2 cellular contexts compared by ENCODE assay signal in genomic region chr12:107225626-107226025, GRCh38.
TF ChIP-seq lines count a peak whose summit lies in the region.

No MANE protein-coding gene starts in this region.

TF ChIP-seq in HepG2, 621 proteins besides CTCF, POLR2A, EP300 and RAD21 (continued from another document):
- TF ChIP-seq ZNF281 (CRISPR knock-in tag; IDR thresholded peaks at IDR 0.05; ENCODE audit: borderline replicate concordance) (peak; percentile 64), FOSL1 (CRISPR knock-in tag; IDR thresholded peaks at IDR 0.05; ENCODE audit: borderline replicate concordance) (0 out of 2 replicates have a peak, but pooled peaks have one; percentile 34), FOXA3 (CRISPR knock-in tag; IDR thresholded peaks at IDR 0.05) (no peak), SALL1 (CRISPR knock-in tag; IDR thresholded peaks at IDR 0.05) (0 out of 2 replicates have a peak, but pooled peaks have one; percentile 18), TEAD3 (CRISPR knock-in tag; optimal IDR thresholded peaks at IDR 0.05; ENCODE audit: borderline replicate concordance) (peak; percentile 82)
- TF ChIP-seq, protein P1, sequence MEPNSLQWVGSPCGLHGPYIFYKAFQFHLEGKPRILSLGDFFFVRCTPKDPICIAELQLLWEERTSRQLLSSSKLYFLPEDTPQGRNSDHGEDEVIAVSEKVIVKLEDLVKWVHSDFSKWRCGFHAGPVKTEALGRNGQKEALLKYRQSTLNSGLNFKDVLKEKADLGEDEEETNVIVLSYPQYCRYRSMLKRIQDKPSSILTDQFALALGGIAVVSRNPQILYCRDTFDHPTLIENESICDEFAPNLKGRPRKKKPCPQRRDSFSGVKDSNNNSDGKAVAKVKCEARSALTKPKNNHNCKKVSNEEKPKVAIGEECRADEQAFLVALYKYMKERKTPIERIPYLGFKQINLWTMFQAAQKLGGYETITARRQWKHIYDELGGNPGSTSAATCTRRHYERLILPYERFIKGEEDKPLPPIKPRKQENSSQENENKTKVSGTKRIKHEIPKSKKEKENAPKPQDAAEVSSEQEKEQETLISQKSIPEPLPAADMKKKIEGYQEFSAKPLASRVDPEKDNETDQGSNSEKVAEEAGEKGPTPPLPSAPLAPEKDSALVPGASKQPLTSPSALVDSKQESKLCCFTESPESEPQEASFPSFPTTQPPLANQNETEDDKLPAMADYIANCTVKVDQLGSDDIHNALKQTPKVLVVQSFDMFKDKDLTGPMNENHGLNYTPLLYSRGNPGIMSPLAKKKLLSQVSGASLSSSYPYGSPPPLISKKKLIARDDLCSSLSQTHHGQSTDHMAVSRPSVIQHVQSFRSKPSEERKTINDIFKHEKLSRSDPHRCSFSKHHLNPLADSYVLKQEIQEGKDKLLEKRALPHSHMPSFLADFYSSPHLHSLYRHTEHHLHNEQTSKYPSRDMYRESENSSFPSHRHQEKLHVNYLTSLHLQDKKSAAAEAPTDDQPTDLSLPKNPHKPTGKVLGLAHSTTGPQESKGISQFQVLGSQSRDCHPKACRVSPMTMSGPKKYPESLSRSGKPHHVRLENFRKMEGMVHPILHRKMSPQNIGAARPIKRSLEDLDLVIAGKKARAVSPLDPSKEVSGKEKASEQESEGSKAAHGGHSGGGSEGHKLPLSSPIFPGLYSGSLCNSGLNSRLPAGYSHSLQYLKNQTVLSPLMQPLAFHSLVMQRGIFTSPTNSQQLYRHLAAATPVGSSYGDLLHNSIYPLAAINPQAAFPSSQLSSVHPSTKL (CRISPR knock-in tag; IDR thresholded peaks at IDR 0.05) = 0 out of 2 replicates have a peak, but pooled peaks have one; percentile 17
TF ChIP-seq in HepG2: peak in this region for 11.

TF ChIP-seq in WTC11, 78 proteins besides CTCF, POLR2A, EP300 and RAD21 (continued from another document and continues in another):
- TF ChIP-seq, protein P2, sequence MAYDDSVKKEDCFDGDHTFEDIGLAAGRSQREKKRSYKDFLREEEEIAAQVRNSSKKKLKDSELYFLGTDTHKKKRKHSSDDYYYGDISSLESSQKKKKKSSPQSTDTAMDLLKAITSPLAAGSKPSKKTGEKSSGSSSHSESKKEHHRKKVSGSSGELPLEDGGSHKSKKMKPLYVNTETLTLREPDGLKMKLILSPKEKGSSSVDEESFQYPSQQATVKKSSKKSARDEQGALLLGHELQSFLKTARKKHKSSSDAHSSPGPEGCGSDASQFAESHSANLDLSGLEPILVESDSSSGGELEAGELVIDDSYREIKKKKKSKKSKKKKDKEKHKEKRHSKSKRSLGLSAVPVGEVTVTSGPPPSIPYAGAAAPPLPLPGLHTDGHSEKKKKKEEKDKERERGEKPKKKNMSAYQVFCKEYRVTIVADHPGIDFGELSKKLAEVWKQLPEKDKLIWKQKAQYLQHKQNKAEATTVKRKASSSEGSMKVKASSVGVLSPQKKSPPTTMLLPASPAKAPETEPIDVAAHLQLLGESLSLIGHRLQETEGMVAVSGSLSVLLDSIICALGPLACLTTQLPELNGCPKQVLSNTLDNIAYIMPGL (CRISPR knock-in tag; IDR thresholded peaks at IDR 0.05) = no peak
- TF ChIP-seq SMAD3 (CRISPR knock-in tag; IDR thresholded peaks at IDR 0.05; ENCODE audit: borderline replicate concordance) = no peak
- no peak for TF ChIP-seq FOXK1 (CRISPR knock-in tag; IDR thresholded peaks at IDR 0.05)
- no peak for TF ChIP-seq TCF7 (CRISPR knock-in tag; IDR thresholded peaks at IDR 0.05; ENCODE audit: low read depth)
- TF ChIP-seq, protein P3, sequence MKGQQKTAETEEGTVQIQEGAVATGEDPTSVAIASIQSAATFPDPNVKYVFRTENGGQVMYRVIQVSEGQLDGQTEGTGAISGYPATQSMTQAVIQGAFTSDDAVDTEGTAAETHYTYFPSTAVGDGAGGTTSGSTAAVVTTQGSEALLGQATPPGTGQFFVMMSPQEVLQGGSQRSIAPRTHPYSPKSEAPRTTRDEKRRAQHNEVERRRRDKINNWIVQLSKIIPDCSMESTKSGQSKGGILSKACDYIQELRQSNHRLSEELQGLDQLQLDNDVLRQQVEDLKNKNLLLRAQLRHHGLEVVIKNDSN (CRISPR knock-in tag; IDR thresholded peaks at IDR 0.05) = no peak
- TF ChIP-seq, protein P4, sequence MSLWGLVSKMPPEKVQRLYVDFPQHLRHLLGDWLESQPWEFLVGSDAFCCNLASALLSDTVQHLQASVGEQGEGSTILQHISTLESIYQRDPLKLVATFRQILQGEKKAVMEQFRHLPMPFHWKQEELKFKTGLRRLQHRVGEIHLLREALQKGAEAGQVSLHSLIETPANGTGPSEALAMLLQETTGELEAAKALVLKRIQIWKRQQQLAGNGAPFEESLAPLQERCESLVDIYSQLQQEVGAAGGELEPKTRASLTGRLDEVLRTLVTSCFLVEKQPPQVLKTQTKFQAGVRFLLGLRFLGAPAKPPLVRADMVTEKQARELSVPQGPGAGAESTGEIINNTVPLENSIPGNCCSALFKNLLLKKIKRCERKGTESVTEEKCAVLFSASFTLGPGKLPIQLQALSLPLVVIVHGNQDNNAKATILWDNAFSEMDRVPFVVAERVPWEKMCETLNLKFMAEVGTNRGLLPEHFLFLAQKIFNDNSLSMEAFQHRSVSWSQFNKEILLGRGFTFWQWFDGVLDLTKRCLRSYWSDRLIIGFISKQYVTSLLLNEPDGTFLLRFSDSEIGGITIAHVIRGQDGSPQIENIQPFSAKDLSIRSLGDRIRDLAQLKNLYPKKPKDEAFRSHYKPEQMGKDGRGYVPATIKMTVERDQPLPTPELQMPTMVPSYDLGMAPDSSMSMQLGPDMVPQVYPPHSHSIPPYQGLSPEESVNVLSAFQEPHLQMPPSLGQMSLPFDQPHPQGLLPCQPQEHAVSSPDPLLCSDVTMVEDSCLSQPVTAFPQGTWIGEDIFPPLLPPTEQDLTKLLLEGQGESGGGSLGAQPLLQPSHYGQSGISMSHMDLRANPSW (CRISPR knock-in tag; conservative IDR thresholded peaks at IDR 0.05; ENCODE audit: low read depth) = no peak
- TF ChIP-seq E2F5 (CRISPR knock-in tag; IDR thresholded peaks at IDR 0.05) = no peak
- no peak for TF ChIP-seq ATF3 (CRISPR knock-in tag; conservative IDR thresholded peaks at IDR 0.05)
- no peak for TF ChIP-seq ZNF532 (CRISPR knock-in tag; IDR thresholded peaks at IDR 0.05; ENCODE audit: borderline replicate concordance)
- TF ChIP-seq ZBTB43 (CRISPR knock-in tag; IDR thresholded peaks at IDR 0.05) = no peak
- no peak for TF ChIP-seq E2F1 (CRISPR knock-in tag; IDR thresholded peaks at IDR 0.05)
- TF ChIP-seq ZNF121 (CRISPR knock-in tag; IDR thresholded peaks at IDR 0.05) = no peak
- TF ChIP-seq, protein P5, sequence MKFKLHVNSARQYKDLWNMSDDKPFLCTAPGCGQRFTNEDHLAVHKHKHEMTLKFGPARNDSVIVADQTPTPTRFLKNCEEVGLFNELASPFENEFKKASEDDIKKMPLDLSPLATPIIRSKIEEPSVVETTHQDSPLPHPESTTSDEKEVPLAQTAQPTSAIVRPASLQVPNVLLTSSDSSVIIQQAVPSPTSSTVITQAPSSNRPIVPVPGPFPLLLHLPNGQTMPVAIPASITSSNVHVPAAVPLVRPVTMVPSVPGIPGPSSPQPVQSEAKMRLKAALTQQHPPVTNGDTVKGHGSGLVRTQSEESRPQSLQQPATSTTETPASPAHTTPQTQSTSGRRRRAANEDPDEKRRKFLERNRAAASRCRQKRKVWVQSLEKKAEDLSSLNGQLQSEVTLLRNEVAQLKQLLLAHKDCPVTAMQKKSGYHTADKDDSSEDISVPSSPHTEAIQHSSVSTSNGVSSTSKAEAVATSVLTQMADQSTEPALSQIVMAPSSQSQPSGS (CRISPR knock-in tag; IDR thresholded peaks at IDR 0.05; ENCODE audit: borderline replicate concordance, low read depth) = no peak
- no peak for TF ChIP-seq ZNF317 (CRISPR knock-in tag; IDR thresholded peaks at IDR 0.05; ENCODE audit: borderline replicate concordance, low read depth)
- TF ChIP-seq IRF2 (CRISPR knock-in tag; IDR thresholded peaks at IDR 0.05; ENCODE audit: borderline replicate concordance, low read depth) = no peak
- TF ChIP-seq E2F4 (CRISPR knock-in tag; IDR thresholded peaks at IDR 0.05; ENCODE audit: borderline replicate concordance, low read depth) = no peak
- TF ChIP-seq ZNF512 (CRISPR knock-in tag; IDR thresholded peaks at IDR 0.05; ENCODE audit: borderline replicate concordance) = no peak
- TF ChIP-seq USF2 (CRISPR knock-in tag; IDR thresholded peaks at IDR 0.05) = peak; percentile 19; the same call in 1 of the 2 replicates
- TF ChIP-seq JAZF1 (CRISPR knock-in tag; IDR thresholded peaks at IDR 0.05) = no peak
- TF ChIP-seq ZNF671 (CRISPR knock-in tag; IDR thresholded peaks at IDR 0.05) = no peak
- no peak for TF ChIP-seq MYBL2 (CRISPR knock-in tag; IDR thresholded peaks at IDR 0.05)
- TF ChIP-seq NFYB (CRISPR knock-in tag; conservative IDR thresholded peaks at IDR 0.05; ENCODE audit: low read depth) = no peak
